In genomic region chr12:54051916-54052744, GRCh38 we compare ENCODE assay signal across 9 cellular contexts. TPM values are rescaled to one million over a fixed set of nuclear protein-coding genes. Genes with fewer than 3 reads are reported as not detected.
DNase-seq lines count a peak whose midpoint lies in the region; ATAC-seq and TF ChIP-seq lines count a peak whose summit lies in the region.
"Had no signal": no experiment of that assay in that cellular context is flagged by ENCODE, and none has a peak within 500 bp of the region (broad histone marks: within the 10 kb centered on the region; RNA-seq: fewer than 3 reads in every experiment).

No MANE protein-coding gene starts in this region.

- peaks cover 75% of the 10 kb centered on the region for H3K27me3 ChIP-seq in upper lobe of right lung

- no peaks in the 10 kb centered on the region for H3K9me3 Mint-ChIP-seq in activated naive CD8-positive, alpha-beta T cell treated with anti-CD3 and anti-CD28 coated beads, Interleukin-2, amount 10 ng/mL, durations not matched to agents 7 days and 5 days
- H3K9me3 Mint-ChIP-seq in activated naive CD8-positive, alpha-beta T cell treated with anti-CD3 and anti-CD28 coated beads, Interleukin-2, amount 50 U/mL, for 24 hours, result no peaks in the 10 kb centered on the region

- intact Hi-C loops in upper lobe of right lung (cut with DNase I), result no loop called here

- no peak for DNase-seq in activated naive CD8-positive, alpha-beta T cell treated with anti-CD3 and anti-CD28 coated beads, Interleukin-2, amount 10 ng/mL, durations not matched to agents 7 days and 5 days
- DNase-seq in activated naive CD8-positive, alpha-beta T cell treated with anti-CD3 and anti-CD28 coated beads, Interleukin-2, amount 50 U/mL, for 24 hours, result no peak
- DNase-seq in mesenteric fat pad (ENCODE audit: low spot score) (peak; percentile 64), upper lobe of right lung (peak; percentile 40), midbrain (lab: John Stamatoyannopoulos, UW) (no peak)
- DNase-seq: right cardiac atrium had no signal

- peaks cover 35% of the 10 kb centered on the region for H3K4me1 Mint-ChIP-seq in activated naive CD8-positive, alpha-beta T cell treated with anti-CD3 and anti-CD28 coated beads, Interleukin-2, amount 10 ng/mL, durations not matched to agents 7 days and 5 days
- H3K4me1 Mint-ChIP-seq in activated naive CD8-positive, alpha-beta T cell treated with anti-CD3 and anti-CD28 coated beads, Interleukin-2, amount 50 U/mL, for 24 hours, result peaks cover 28% of the 10 kb centered on the region

- H3K36me3 Mint-ChIP-seq in activated naive CD8-positive, alpha-beta T cell treated with anti-CD3 and anti-CD28 coated beads, Interleukin-2, amount 10 ng/mL, durations not matched to agents 7 days and 5 days, result peaks cover 7% of the 10 kb centered on the region
- H3K36me3 Mint-ChIP-seq in activated naive CD8-positive, alpha-beta T cell treated with anti-CD3 and anti-CD28 coated beads, Interleukin-2, amount 50 U/mL, for 24 hours (ENCODE audit: low read depth), result peaks cover 2% of the 10 kb centered on the region

- H3K27ac ChIP-seq in VCaP, result peak overlapping the region; percentile 27
- H3K27ac ChIP-seq in upper lobe of right lung, result no peak overlapping the region

- H3K36me3 ChIP-seq in upper lobe of right lung, result no peaks in the 10 kb centered on the region

- no peak for ATAC-seq in activated naive CD8-positive, alpha-beta T cell treated with anti-CD3 and anti-CD28 coated beads, Interleukin-2, amount 10 ng/mL, durations not matched to agents 7 days and 5 days (ENCODE audit: low read depth)
- no peak for ATAC-seq in activated naive CD8-positive, alpha-beta T cell treated with anti-CD3 and anti-CD28 coated beads, Interleukin-2, amount 50 U/mL, for 24 hours
- ATAC-seq in upper lobe of right lung (no peak), HG02642 (IDR thresholded peaks at IDR 0.05; ENCODE audit: poor library complexity, unreplicated experiment) (no peak), GM18861 (IDR thresholded peaks at IDR 0.05; ENCODE audit: unreplicated experiment) (no peak)

- peaks cover 93% of the 10 kb centered on the region for H3K27me3 Mint-ChIP-seq in activated naive CD8-positive, alpha-beta T cell treated with anti-CD3 and anti-CD28 coated beads, Interleukin-2, amount 10 ng/mL, durations not matched to agents 7 days and 5 days
- peaks cover 83% of the 10 kb centered on the region for H3K27me3 Mint-ChIP-seq in activated naive CD8-positive, alpha-beta T cell treated with anti-CD3 and anti-CD28 coated beads, Interleukin-2, amount 50 U/mL, for 24 hours

- no peak overlapping the region for H3K4me3 ChIP-seq in upper lobe of right lung

- H3K4me1 ChIP-seq in upper lobe of right lung, result peaks cover 11% of the 10 kb centered on the region

- POLR2A ChIA-PET in activated naive CD8-positive, alpha-beta T cell treated with anti-CD3 and anti-CD28 coated beads, Interleukin-2, amount 10 ng/mL, durations not matched to agents 7 days and 5 days (lab: Charles Lee), result interaction anchor here (0.6 to 1.1 kb wide), 2 partner anchors 85 to 162 kb away, joined by 3 read pairs; no protein-coding TSS in a partner anchor

- no peak overlapping the region for H3K27ac Mint-ChIP-seq in activated naive CD8-positive, alpha-beta T cell treated with anti-CD3 and anti-CD28 coated beads, Interleukin-2, amount 10 ng/mL, durations not matched to agents 7 days and 5 days
- H3K27ac Mint-ChIP-seq in activated naive CD8-positive, alpha-beta T cell treated with anti-CD3 and anti-CD28 coated beads, Interleukin-2, amount 50 U/mL, for 24 hours, result no peak overlapping the region

- H3K4me3 Mint-ChIP-seq in activated naive CD8-positive, alpha-beta T cell treated with anti-CD3 and anti-CD28 coated beads, Interleukin-2, amount 10 ng/mL, durations not matched to agents 7 days and 5 days, result peak overlapping the region; percentile 65
- H3K4me3 Mint-ChIP-seq in activated naive CD8-positive, alpha-beta T cell treated with anti-CD3 and anti-CD28 coated beads, Interleukin-2, amount 50 U/mL, for 24 hours, result no peak overlapping the region

- H3K9me3 ChIP-seq in upper lobe of right lung, result no peaks in the 10 kb centered on the region

- no peak for TF ChIP-seq CTCF in VCaP (conservative IDR thresholded peaks at IDR 0.05)
- TF ChIP-seq CTCF in upper lobe of right lung (IDR thresholded peaks at IDR 0.05), result no peak

RNA-seq across cellular contexts. Expression of gene HOXC4, which starts 1.5 kb away (rescaled TPM):
- total RNA-seq in activated naive CD8-positive, alpha-beta T cell treated with anti-CD3 and anti-CD28 coated beads, Interleukin-2, amount 10 ng/mL, durations not matched to agents 7 days and 5 days, result 1 to 10 TPM; 1.2 to 1.5 TPM
- total RNA-seq in mesenteric fat pad (2.2 TPM), upper lobe of right lung (0.61 TPM)

RNA-seq across cellular contexts. Expression of gene HOXC5, which starts 19.3 kb away (rescaled TPM):
- total RNA-seq in activated naive CD8-positive, alpha-beta T cell treated with anti-CD3 and anti-CD28 coated beads, Interleukin-2, amount 10 ng/mL, durations not matched to agents 7 days and 5 days, result not detected
- total RNA-seq in mesenteric fat pad (0.55 TPM), upper lobe of right lung (not detected)
- total RNA-seq: right cardiac atrium had no signal

RNA-seq across cellular contexts. Expression of gene HOXC6, which starts 23.9 kb away (rescaled TPM):
- total RNA-seq in activated naive CD8-positive, alpha-beta T cell treated with anti-CD3 and anti-CD28 coated beads, Interleukin-2, amount 10 ng/mL, durations not matched to agents 7 days and 5 days, result not detected
- total RNA-seq in mesenteric fat pad, result 0.74 TPM
- 1.4 TPM for total RNA-seq in upper lobe of right lung

RNA-seq across cellular contexts. Expression of gene HOXC8, which starts 43.3 kb away (rescaled TPM):
- total RNA-seq in activated naive CD8-positive, alpha-beta T cell treated with anti-CD3 and anti-CD28 coated beads, Interleukin-2, amount 10 ng/mL, durations not matched to agents 7 days and 5 days, result not detected
- total RNA-seq in mesenteric fat pad, result 0.35 TPM
- total RNA-seq in upper lobe of right lung, result 0.55 TPM
- total RNA-seq: right cardiac atrium had no signal

RNA-seq across cellular contexts. Expression of gene HOXC9, which starts 52.2 kb away (rescaled TPM):
- not detected for total RNA-seq in activated naive CD8-positive, alpha-beta T cell treated with anti-CD3 and anti-CD28 coated beads, Interleukin-2, amount 10 ng/mL, durations not matched to agents 7 days and 5 days
- total RNA-seq in mesenteric fat pad, result 0.42 TPM
- 0.61 TPM for total RNA-seq in upper lobe of right lung

Comparison
In these comparisons a context has a peak if more than half of its experiments do, and no peak if none do; other contexts are left out.
1. DNase-seq: peak in mesenteric fat pad (single experiment) and upper lobe of right lung (single experiment); none in activated naive CD8-positive, alpha-beta T cell treated with anti-CD3 and anti-CD28 coated beads, Interleukin-2, amount 10 ng/mL, durations not matched to agents 7 days and 5 days (single experiment), activated naive CD8-positive, alpha-beta T cell treated with anti-CD3 and anti-CD28 coated beads, Interleukin-2, amount 50 U/mL, for 24 hours (single experiment) and midbrain (single experiment).